In genomic region chr9:136179101-136179616, GRCh38 we compare ENCODE assay signal across 1 cellular context.
TF ChIP-seq lines count a peak whose summit lies in the region.

No MANE protein-coding gene starts in this region.

TF ChIP-seq in SK-N-SH treated with all-trans-retinoic acid at 6 μM for 48 hours, 23 proteins besides CTCF, POLR2A, EP300 and RAD21 (continued from another document):
- TF ChIP-seq TSHZ2 (CRISPR knock-in tag; IDR thresholded peaks at IDR 0.05) (no peak), CSRNP3 (CRISPR knock-in tag; IDR thresholded peaks at IDR 0.05) (no peak)
